Comparison of ENCODE assay signal across 14 cellular contexts in the genomic region with DNA sequence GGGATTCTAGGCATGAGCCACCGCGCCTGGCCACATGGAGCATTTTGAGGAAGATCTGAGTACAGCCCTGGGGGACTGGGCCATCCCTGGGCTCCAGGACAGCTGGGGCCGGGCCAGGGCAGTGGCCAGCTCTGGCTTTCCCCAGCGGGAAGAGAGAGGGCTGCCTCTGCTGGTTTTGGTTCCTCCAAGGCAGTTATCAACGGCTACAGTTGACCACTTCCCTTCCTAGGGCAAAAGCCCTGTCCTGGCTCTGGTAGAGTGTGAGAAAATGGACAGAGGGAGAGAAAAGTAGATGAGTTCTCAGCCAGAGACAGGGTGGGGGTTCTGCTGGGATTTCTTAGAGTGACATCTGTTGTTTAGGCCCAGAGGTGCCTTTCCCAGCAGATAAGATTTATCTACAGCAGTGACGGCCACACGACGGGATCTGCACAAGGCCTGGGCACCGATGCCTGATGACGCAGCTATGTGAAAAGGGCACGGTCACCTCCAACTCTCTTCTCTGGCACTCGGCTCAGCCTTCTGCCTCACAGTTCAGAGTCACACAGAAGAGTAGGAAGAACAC. TPM values are rescaled to one million over a fixed set of nuclear protein-coding genes. Genes with fewer than 3 reads are reported as not detected.
DNase-seq lines count a peak whose midpoint lies in the region; ATAC-seq, FAIRE-seq and TF ChIP-seq lines count a peak whose summit lies in the region.
"Had no signal": no experiment of that assay in that cellular context is flagged by ENCODE, and none has a peak within 500 bp of the region (broad histone marks: within the 10 kb centered on the region; RNA-seq: fewer than 3 reads in every experiment).

No MANE protein-coding gene starts in this region.

- intact Hi-C loops in K562 (cut with micrococcal nuclease), result no loop called here
- intact Hi-C loops in Caco-2 (cut with micrococcal nuclease; ENCODE audit: unreplicated experiment), result no loop called here

- no peak overlapping the region for H3K4me3 Mint-ChIP-seq in Caco-2 (ENCODE audit: unreplicated experiment)

- no peak overlapping the region for H3K27ac Mint-ChIP-seq in Caco-2 (ENCODE audit: unreplicated experiment)

- DNase-seq in NCI-H82 treated with DMSO at 0.1 percent for 48 hours (lab: John Stamatoyannopoulos, UW; ENCODE audit: unreplicated experiment), result peak; percentile 60
- DNase-seq in K562 (ENCODE audit: extremely low read depth in 1 of 4, low spot score in 3 of 4), result peak in 1 of 4 experiments; percentile 37
- no peak for DNase-seq in mesendoderm
- DNase-seq in suprapubic skin (ENCODE audit: low spot score in 2 of 2), result no peak
- DNase-seq in Caco-2, result no peak
- no peak for DNase-seq in COLO829 (ENCODE audit: low spot score)
- DNase-seq: activated CD4-positive, alpha-beta T cell treated with anti-CD3 and anti-CD28 coated beads, Interleukin-2, amount 50 U/mL, for 1 hour; activated naive CD4-positive, alpha-beta T cell; colonic mucosa; EL; foreskin keratinocyte; IMR-90; SHP77 treated with DMSO at 0.1 percent for 48 hours had no signal

- TF ChIP-seq RAD21 in K562 (CRISPR knock-in tag; conservative IDR thresholded peaks at IDR 0.05 in 1 of 2, IDR thresholded peaks at IDR 0.05 in 1 of 2), result no peak

- no peaks in the 10 kb centered on the region for H3K36me3 Mint-ChIP-seq in Caco-2 (ENCODE audit: insufficient read depth, unreplicated experiment)

- H3K18ac ChIP-seq in mesendoderm (ENCODE audit: low read length), result no peak overlapping the region

- WGBS in K562 (ENCODE audit: insufficient coverage, low coverage, missing lambda C conversion rate), result 15% methylated on average over 10 of the region's 12 CpGs
- no CpG with 5 or more reads among the region's 12 CpGs for WGBS in mesendoderm (ENCODE audit: extremely low coverage, insufficient coverage, low lambda C conversion rate)
- WGBS in suprapubic skin, result 72% methylated on average over 12 of the region's 12 CpGs

- no peak overlapping the region for H3K23ac ChIP-seq in mesendoderm (ENCODE audit: low read length)

- H4K8ac ChIP-seq in mesendoderm (ENCODE audit: low read depth, low read length), result no peak overlapping the region

- CTCF ChIA-PET in K562 (lab: Yijun Ruan, JAX; ENCODE audit: low intra/inter-chr PET ratio), result interaction anchor here (0.8 kb wide), 1 partner anchor 191 kb away, joined by 3 read pairs; no protein-coding TSS in a partner anchor
- CTCF ChIA-PET in Caco-2 (lab: Charles Lee), result interaction anchor here (0.7 kb wide), 1 partner anchor 193 kb away, joined by 3 read pairs; no protein-coding TSS in a partner anchor

- peaks cover 7% of the 10 kb centered on the region for H3K4me1 Mint-ChIP-seq in Caco-2 (ENCODE audit: low read depth, unreplicated experiment)

- no peaks in the 10 kb centered on the region for H3K27me3 Mint-ChIP-seq in Caco-2 (ENCODE audit: insufficient read depth, unreplicated experiment)

- H3K79me2 ChIP-seq in K562 (ENCODE audit: control insufficient read depth, insufficient read depth, low read length) (no peaks in the 10 kb centered on the region), mesendoderm (ENCODE audit: control insufficient read depth, insufficient read depth, low read length) (no peaks in the 10 kb centered on the region)

- H3K4me1 ChIP-seq in K562 (replicated peaks in 1 of 2; ENCODE audit: control insufficient read depth in 2 of 2, insufficient read depth in 2 of 2, low read length in 2 of 2), result peaks cover 30 to 40% of the 10 kb centered on the region in 2 experiments
- peaks cover 3% of the 10 kb centered on the region for H3K4me1 ChIP-seq in mesendoderm (ENCODE audit: control insufficient read depth, low read depth, low read length)
- peaks cover 15% of the 10 kb centered on the region for H3K4me1 ChIP-seq in suprapubic skin
- no peaks in the 10 kb centered on the region for H3K4me1 ChIP-seq in Caco-2
- H3K4me1 ChIP-seq: colonic mucosa, foreskin keratinocyte had no signal

- no peak overlapping the region for H3K27ac ChIP-seq in K562 (ENCODE audit: extremely low read depth, low read depth, low read length)
- H3K27ac ChIP-seq in mesendoderm (ENCODE audit: low read depth, low read length), result peak overlapping the region; percentile 13
- H3K27ac ChIP-seq in suprapubic skin, result peak overlapping the region; percentile 46
- H3K27ac ChIP-seq: colonic mucosa, foreskin keratinocyte had no signal

- no peaks in the 10 kb centered on the region; the same call in 1 of the 2 replicates for H4K20me1 ChIP-seq in K562 (replicated peaks; ENCODE audit: control insufficient read depth, insufficient read depth, low read length)

- H3K56ac ChIP-seq in mesendoderm (ENCODE audit: low read length), result no peak overlapping the region

- H2BK120ac ChIP-seq in mesendoderm (ENCODE audit: low read depth, low read length), result no peak overlapping the region

- peak overlapping the region in 1 of 2 experiments; percentile 83; a peak in 2 of 4 replicates for H3K9ac ChIP-seq in K562 (ENCODE audit: insufficient read depth in 1 of 2, low read depth in 2 of 2, low read length in 2 of 2)
- H3K9ac ChIP-seq in mesendoderm (ENCODE audit: low read length), result no peak overlapping the region

- H2BK5ac ChIP-seq in mesendoderm (ENCODE audit: low read length), result no peak overlapping the region

- in situ Hi-C loops in K562 (cut with MboI), result no loop called here

- H3K4ac ChIP-seq in mesendoderm (ENCODE audit: low read depth, low read length), result no peak overlapping the region

- no peaks in the 10 kb centered on the region for H3K9me3 Mint-ChIP-seq in Caco-2 (ENCODE audit: unreplicated experiment)

- H2AK5ac ChIP-seq in mesendoderm (ENCODE audit: low read length), result no peak overlapping the region

- ATAC-seq in K562 (no peak), esophagus mucosa (no peak)
- ATAC-seq: foreskin keratinocyte had no signal

- peak overlapping the region; percentile 34 for H2AFZ ChIP-seq in K562 (ENCODE audit: low read depth, low read length)

- TF ChIP-seq POLR2A in K562 (conservative IDR thresholded peaks at IDR 0.05) (no peak), suprapubic skin (IDR thresholded peaks at IDR 0.05) (no peak)

- no peak overlapping the region for H4K5ac ChIP-seq in mesendoderm (ENCODE audit: low read length)

- H3K36me3 ChIP-seq in K562 (ENCODE audit: control insufficient read depth, insufficient read depth, low read length) (no peaks in the 10 kb centered on the region), mesendoderm (ENCODE audit: control insufficient read depth, insufficient read depth, low read length) (no peaks in the 10 kb centered on the region), suprapubic skin (no peaks in the 10 kb centered on the region), Caco-2 (ENCODE audit: control insufficient read depth, insufficient read depth, low read length) (no peaks in the 10 kb centered on the region)
- H3K36me3 ChIP-seq: colonic mucosa had no signal

- no peak for FAIRE-seq in K562 (lab: Jason Lieb, UNC)

- BruUV-seq in K562 (replicated peaks; lab: Mats Ljungman, UMichigan) (no TSS peak), Caco-2 (replicated peaks; lab: Mats Ljungman, UMichigan) (no TSS peak)

- no peaks in the 10 kb centered on the region for H3K27me3 ChIP-seq in K562 (ENCODE audit: control insufficient read depth in 2 of 2, insufficient read depth in 2 of 2, low read length in 2 of 2)
- H3K27me3 ChIP-seq in mesendoderm (ENCODE audit: insufficient read depth, low read length, poor library complexity), result no peaks in the 10 kb centered on the region
- H3K27me3 ChIP-seq in suprapubic skin, result no peaks in the 10 kb centered on the region
- H3K27me3 ChIP-seq in Caco-2 (replicated peaks; ENCODE audit: control insufficient read depth, insufficient read depth, low read length), result no peaks in the 10 kb centered on the region
- H3K27me3 ChIP-seq: colonic mucosa, foreskin keratinocyte had no signal

- POLR2A ChIA-PET in K562 (lab: Yijun Ruan, JAX) (interaction anchor here (0.7 to 0.9 kb wide), 2 partner anchors 15 to 23 kb away, joined by 4 read pairs; no protein-coding TSS in a partner anchor), Caco-2 (lab: Charles Lee) (no interaction called here)

- H2BK15ac ChIP-seq in mesendoderm (replicated peaks; ENCODE audit: low read depth), result no peak overlapping the region

- TF ChIP-seq CTCF in K562 (IDR thresholded peaks at IDR 0.05 in 2 of 3, conservative IDR thresholded peaks at IDR 0.05 in 1 of 3; ENCODE audit: insufficient read depth in 2 of 3, low read depth in 1 of 3, low read length in 3 of 3) (no peak), suprapubic skin (IDR thresholded peaks at IDR 0.05) (no peak), Caco-2 (IDR thresholded peaks at IDR 0.05; ENCODE audit: insufficient read depth in 1 of 2, low read depth in 1 of 2, low read length in 1 of 2, severe bottlenecking in 1 of 2, unreplicated experiment in 1 of 2) (no peak)

- H3K4me3 ChIP-seq in K562 (no peak overlapping the region), mesendoderm (ENCODE audit: low read length) (no peak overlapping the region), suprapubic skin (no peak overlapping the region), Caco-2 (ENCODE audit: low read depth, low read length) (no peak overlapping the region)
- H3K4me3 ChIP-seq: colonic mucosa had no signal

- H3K4me2 ChIP-seq in K562 (ENCODE audit: insufficient read depth, low read length) (no peak overlapping the region), mesendoderm (ENCODE audit: low read length) (no peak overlapping the region)

- no peaks in the 10 kb centered on the region for H3K9me1 ChIP-seq in K562 (ENCODE audit: control insufficient read depth, insufficient read depth, low read length)

- H3K79me1 ChIP-seq in mesendoderm (ENCODE audit: low read length), result no peaks in the 10 kb centered on the region

- H3K9me3 ChIP-seq in K562 (replicated peaks; ENCODE audit: control insufficient read depth, insufficient read depth, low read depth, low read length) (no peaks in the 10 kb centered on the region), suprapubic skin (no peaks in the 10 kb centered on the region), Caco-2 (no peaks in the 10 kb centered on the region)
- H3K9me3 ChIP-seq: colonic mucosa had no signal

- TF ChIP-seq EP300 in K562 (IDR thresholded peaks at IDR 0.05; ENCODE audit: low read length), result peak; percentile 35
- TF ChIP-seq EP300 in suprapubic skin (IDR thresholded peaks at IDR 0.05), result no peak

RNA-seq across cellular contexts. Expression of gene HVCN1, which starts 5.5 kb away (rescaled TPM):
- total RNA-seq in K562 (2011; cell fraction: chromatin; rRNA removed; ENCODE audit: low replicate concordance), result 0.93 and 3.1 TPM in 2 replicates
- total RNA-seq in K562 (2011; cell fraction: nucleolus; rRNA removed), result 0.92 and 1.3 TPM in 2 replicates
- total RNA-seq in K562 (2011; cell fraction: nucleoplasm; rRNA removed), result 1.0 and 1.2 TPM in 2 replicates
- total RNA-seq in K562 (2014; rRNA removed), result 0.50 and 1.4 TPM in 2 replicates
- total RNA-seq in K562 (2014; rRNA removed; fragmentation: Illumina TruSeq; extraction: Trizol), result 0.61 and 0.91 TPM in 2 replicates
- total RNA-seq in K562 (2015; rRNA removed; fragmentation: Illumina TruSeq; extraction: Trizol), result 1.0 and 1.6 TPM in 2 replicates
- 0.87 and 1.4 TPM in 2 replicates for total RNA-seq in K562 (2021)
- polyA plus RNA-seq in K562 (2011; rRNA removed), result 0.25 and 4.6 TPM in 2 replicates
- polyA plus RNA-seq in K562 (2011; cell fraction: cytosol; rRNA removed), result 0.55 and 3.7 TPM in 2 replicates
- 0.54 and 2.5 TPM in 2 replicates for polyA plus RNA-seq in K562 (2011; cell fraction: nucleus; rRNA removed)
- polyA plus RNA-seq in K562 (2012), result 2.4 and 6.2 TPM in 2 replicates
- 1.4 and 1.8 TPM in 2 replicates for polyA plus RNA-seq in K562 (2014; fragmentation: Illumina TruSeq; extraction: Trizol)
- polyA plus RNA-seq in K562 (2014; fragmentation: Nextera tagmentation; extraction: Ambion mirVana), result under 1 TPM; 0.21 to 0.24 TPM
- polyA plus RNA-seq in K562 (2014; rRNA removed), result 0.74 and 0.90 TPM in 2 replicates
- polyA minus RNA-seq in K562 (2011; rRNA and poly(A)+ RNA removed), result 0.42 and 2.5 TPM in 2 replicates
- polyA minus RNA-seq in K562 (2011; cell fraction: cytosol; rRNA and poly(A)+ RNA removed), result 1.2 TPM in 1 of 2 replicates, not detected in the other
- 0.27 and 0.89 TPM in 2 replicates for polyA minus RNA-seq in K562 (2011; cell fraction: nucleus; rRNA and poly(A)+ RNA removed)
- 4.6 TPM for polyA plus RNA-seq in mesendoderm (2013, experiment 1 of 2)
- 4.3 TPM for polyA plus RNA-seq in mesendoderm (2013, experiment 2 of 2)
- 1 to 10 TPM; 1.3 to 6.0 (median 1.9) TPM for total RNA-seq in suprapubic skin
- total RNA-seq in Caco-2 (2022), result 0.23 TPM in 1 of 2 replicates, not detected in the other
- 1.3 TPM for total RNA-seq in esophagus mucosa

RNA-seq across cellular contexts. Expression of gene PPP1CC, which starts 48.3 kb away (rescaled TPM):
- 91.4 and 203 TPM in 2 replicates for total RNA-seq in K562 (2011; cell fraction: chromatin; rRNA removed; ENCODE audit: low replicate concordance)
- 57.5 and 69.1 TPM in 2 replicates for total RNA-seq in K562 (2011; cell fraction: nucleolus; rRNA removed)
- 128 and 212 TPM in 2 replicates for total RNA-seq in K562 (2011; cell fraction: nucleoplasm; rRNA removed)
- total RNA-seq in K562 (2014; rRNA removed) (153 and 181 TPM in 2 replicates), K562 (2014; rRNA removed; fragmentation: Illumina TruSeq; extraction: Trizol) (203 and 241 TPM in 2 replicates), K562 (2015; rRNA removed; fragmentation: Illumina TruSeq; extraction: Trizol) (182 and 195 TPM in 2 replicates), K562 (2021) (178 and 197 TPM in 2 replicates), suprapubic skin (100 to 1,000 TPM in 2 of 4 donors, 10 to 100 TPM in 2; 83.6 to 107 (median 100) TPM), Caco-2 (2022) (202 and 213 TPM in 2 replicates), esophagus mucosa (109 TPM)
- polyA plus RNA-seq in K562 (2011; rRNA removed) (223 and 280 TPM in 2 replicates), K562 (2014; fragmentation: Illumina TruSeq; extraction: Trizol) (247 and 286 TPM in 2 replicates), K562 (2014; fragmentation: Nextera tagmentation; extraction: Ambion mirVana) (10 to 100 TPM; 67.4 to 76.3 TPM), K562 (2014; rRNA removed) (184 and 189 TPM in 2 replicates)
- 55.3 and 113 TPM in 2 replicates for polyA plus RNA-seq in K562 (2011; cell fraction: cytosol; rRNA removed)
- polyA plus RNA-seq in K562 (2011; cell fraction: nucleus; rRNA removed), result 73.0 and 117 TPM in 2 replicates
- 169 and 223 TPM in 2 replicates for polyA plus RNA-seq in K562 (2012)
- 168 and 213 TPM in 2 replicates for polyA minus RNA-seq in K562 (2011; rRNA and poly(A)+ RNA removed)
- polyA minus RNA-seq in K562 (2011; cell fraction: cytosol; rRNA and poly(A)+ RNA removed), result 76.7 and 92.6 TPM in 2 replicates
- 44.8 and 82.3 TPM in 2 replicates for polyA minus RNA-seq in K562 (2011; cell fraction: nucleus; rRNA and poly(A)+ RNA removed)
- polyA plus RNA-seq in mesendoderm (2013, experiment 1 of 2), result 266 TPM
- 258 TPM for polyA plus RNA-seq in mesendoderm (2013, experiment 2 of 2)
